8 cellular contexts compared by ENCODE assay signal in the genomic region with DNA sequence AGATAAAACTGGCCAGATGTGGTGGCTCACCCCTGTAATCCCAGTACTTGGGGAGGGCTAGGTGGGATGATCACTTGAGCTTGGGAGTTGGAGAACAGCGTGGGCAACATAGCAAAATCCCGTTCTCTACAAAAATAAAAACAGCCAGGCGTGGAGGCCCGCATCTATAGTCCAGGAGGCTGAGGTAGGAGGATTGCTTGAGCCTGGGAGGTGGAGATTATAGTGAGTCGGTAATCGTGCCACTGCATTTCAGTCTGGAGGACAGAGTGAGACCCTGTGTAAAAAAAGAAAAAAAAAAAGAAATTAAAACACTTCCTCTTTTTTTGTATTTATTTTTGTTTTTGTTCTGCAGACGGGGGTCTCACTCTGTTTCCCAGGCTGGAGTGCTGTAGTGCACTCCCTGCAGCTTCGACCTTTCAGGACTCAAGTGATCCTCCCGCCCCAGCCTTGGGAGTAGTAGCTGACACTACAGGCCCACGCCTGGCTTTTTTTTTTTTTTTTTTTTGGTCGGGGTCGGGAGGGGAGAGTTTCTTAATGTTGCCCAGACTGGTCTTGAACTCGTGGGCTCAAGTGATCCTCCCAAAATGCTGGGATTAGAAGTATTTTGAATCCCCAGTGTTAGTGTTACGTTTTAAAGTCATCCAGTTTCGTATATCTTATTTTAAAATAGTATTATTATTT. TPM values are rescaled to one million over a fixed set of nuclear protein-coding genes. Genes with fewer than 3 reads are reported as not detected.
DNase-seq lines count a peak whose midpoint lies in the region; ATAC-seq lines count a peak whose summit lies in the region.

No MANE protein-coding gene starts in this region.

- no peak overlapping the region for H3K27ac Mint-ChIP-seq in T-helper 1 cell treated with Interleukin-12 subunit alpha and Interleukin-12 subunit beta and Interleukin-4 antibody, amounts not matched to agents 30 μg/mL and 1 μg/mL, for 36 hours
- peak overlapping the region; percentile 96 for H3K27ac Mint-ChIP-seq in activated T-helper 17 cell treated with anti-CD3 and anti-CD28 coated beads, Interleukin-2, amount 50 U/mL, for 72 hours
- H3K27ac Mint-ChIP-seq in immature natural killer cell = peak overlapping the region; percentile 51 to 97 (median 80)

- H3K9me3 ChIP-seq in subcutaneous abdominal adipose tissue (ENCODE audit: control insufficient read depth in 5 of 5, low read length in 5 of 5) = no peaks in the 10 kb centered on the region

- H3K9ac ChIP-seq in subcutaneous abdominal adipose tissue (ENCODE audit: low read length in 5 of 5) = peak overlapping the region; percentile 73 to 98 (median 95)

- H3K27me3 ChIP-seq in subcutaneous abdominal adipose tissue (ENCODE audit: control insufficient read depth in 5 of 5, insufficient read depth in 4 of 5, low read length in 5 of 5) = no peaks in the 10 kb centered on the region

- ATAC-seq in activated T-helper 17 cell treated with anti-CD3 and anti-CD28 coated beads, Interleukin-2, amount 50 U/mL, for 72 hours (replicated peaks) = no peak

- H3K27ac ChIP-seq in subcutaneous abdominal adipose tissue (ENCODE audit: low read depth, low read length) = peak overlapping the region; percentile 99

- no peaks in the 10 kb centered on the region for H3K27me3 Mint-ChIP-seq in T-helper 1 cell treated with Interleukin-12 subunit alpha and Interleukin-12 subunit beta and Interleukin-4 antibody, amounts not matched to agents 30 μg/mL and 1 μg/mL, for 36 hours (ENCODE audit: low read depth)
- no peaks in the 10 kb centered on the region for H3K27me3 Mint-ChIP-seq in activated T-helper 17 cell treated with anti-CD3 and anti-CD28 coated beads, Interleukin-2, amount 50 U/mL, for 72 hours
- peaks cover 9 to 20% (median 17%) of the 10 kb centered on the region in 3 donors for H3K27me3 Mint-ChIP-seq in immature natural killer cell (ENCODE audit: low read depth in 3 of 3)

- H3K36me3 ChIP-seq in subcutaneous abdominal adipose tissue (ENCODE audit: control insufficient read depth in 5 of 5, insufficient read depth in 5 of 5, low read length in 5 of 5) = no peaks in the 10 kb centered on the region

- DNase-seq in T-helper 1 cell (no peak), immature natural killer cell (no peak), occipital lobe (lab: John Stamatoyannopoulos, UW) (no peak), EL (no peak), UCSD-AML1 (lab: John Stamatoyannopoulos, UW; ENCODE audit: unreplicated experiment) (no peak)

- H3K4me1 Mint-ChIP-seq in T-helper 1 cell treated with Interleukin-12 subunit alpha and Interleukin-12 subunit beta and Interleukin-4 antibody, amounts not matched to agents 30 μg/mL and 1 μg/mL, for 36 hours (ENCODE audit: low read depth) = peaks cover 16% of the 10 kb centered on the region
- peaks cover 15% of the 10 kb centered on the region for H3K4me1 Mint-ChIP-seq in activated T-helper 17 cell treated with anti-CD3 and anti-CD28 coated beads, Interleukin-2, amount 50 U/mL, for 72 hours
- peaks cover 48 to 58% of the 10 kb centered on the region in 2 donors for H3K4me1 Mint-ChIP-seq in immature natural killer cell

- peak overlapping the region; percentile 97 for H3K4me3 Mint-ChIP-seq in T-helper 1 cell treated with Interleukin-12 subunit alpha and Interleukin-12 subunit beta and Interleukin-4 antibody, amounts not matched to agents 30 μg/mL and 1 μg/mL, for 36 hours
- H3K4me3 Mint-ChIP-seq in activated T-helper 17 cell treated with anti-CD3 and anti-CD28 coated beads, Interleukin-2, amount 50 U/mL, for 72 hours = peak overlapping the region; percentile 92
- H3K4me3 Mint-ChIP-seq in immature natural killer cell = peak overlapping the region; percentile 95 to 98 (median 97)

- peak overlapping the region; percentile 88 to 98 (median 95) for H3K4me3 ChIP-seq in subcutaneous abdominal adipose tissue (ENCODE audit: low read depth in 1 of 5, low read length in 5 of 5)

- H3K4me1 ChIP-seq in subcutaneous abdominal adipose tissue (ENCODE audit: control insufficient read depth in 5 of 5, insufficient read depth in 5 of 5, low read length in 5 of 5) = peaks cover 0 to 47% (median 37%) of the 10 kb centered on the region in 5 donors

- no peaks in the 10 kb centered on the region for H3K9me3 Mint-ChIP-seq in T-helper 1 cell treated with Interleukin-12 subunit alpha and Interleukin-12 subunit beta and Interleukin-4 antibody, amounts not matched to agents 30 μg/mL and 1 μg/mL, for 36 hours
- no peaks in the 10 kb centered on the region for H3K9me3 Mint-ChIP-seq in activated T-helper 17 cell treated with anti-CD3 and anti-CD28 coated beads, Interleukin-2, amount 50 U/mL, for 72 hours
- no peaks in the 10 kb centered on the region for H3K9me3 Mint-ChIP-seq in immature natural killer cell

- H3K36me3 Mint-ChIP-seq in T-helper 1 cell treated with Interleukin-12 subunit alpha and Interleukin-12 subunit beta and Interleukin-4 antibody, amounts not matched to agents 30 μg/mL and 1 μg/mL, for 36 hours (ENCODE audit: low read depth) = peaks cover 10% of the 10 kb centered on the region
- peaks cover 58% of the 10 kb centered on the region for H3K36me3 Mint-ChIP-seq in activated T-helper 17 cell treated with anti-CD3 and anti-CD28 coated beads, Interleukin-2, amount 50 U/mL, for 72 hours (ENCODE audit: low read depth)
- no peaks in the 10 kb centered on the region for H3K36me3 Mint-ChIP-seq in immature natural killer cell

RNA-seq across cellular contexts. Expression of a gene that starts 1.5 kb away (rescaled TPM):
- 100 to 1,000 TPM; 159 to 217 TPM for total RNA-seq in activated T-helper 17 cell treated with anti-CD3 and anti-CD28 coated beads, Interleukin-2, amount 50 U/mL, for 72 hours
- polyA plus RNA-seq in immature natural killer cell = 100 to 1,000 TPM in 2 of 3 donors, 10 to 100 TPM in 1; 98.3 to 171 (median 141) TPM
- 122 TPM for total RNA-seq in occipital lobe

RNA-seq across cellular contexts. Expression of a gene that starts 12.8 kb away (rescaled TPM):
- 10 to 100 TPM in 1 of 2 donors, 1 to 10 TPM in 1; 6.3 to 12.2 TPM for total RNA-seq in activated T-helper 17 cell treated with anti-CD3 and anti-CD28 coated beads, Interleukin-2, amount 50 U/mL, for 72 hours
- 10 to 100 TPM in 2 of 3 donors, 1 to 10 TPM in 1; 9.3 to 12.6 (median 12.2) TPM for polyA plus RNA-seq in immature natural killer cell
- 35.1 TPM for total RNA-seq in occipital lobe

RNA-seq across cellular contexts. Expression of a gene that starts 51.1 kb away (rescaled TPM):
- 10 to 100 TPM; 18.2 to 27.3 TPM for total RNA-seq in activated T-helper 17 cell treated with anti-CD3 and anti-CD28 coated beads, Interleukin-2, amount 50 U/mL, for 72 hours
- polyA plus RNA-seq in immature natural killer cell = 10 to 100 TPM in 1 of 3 donors, 1 to 10 TPM in 2; 9.6 to 18.6 (median 9.8) TPM
- total RNA-seq in occipital lobe = 10.5 TPM
